In the genomic region with DNA sequence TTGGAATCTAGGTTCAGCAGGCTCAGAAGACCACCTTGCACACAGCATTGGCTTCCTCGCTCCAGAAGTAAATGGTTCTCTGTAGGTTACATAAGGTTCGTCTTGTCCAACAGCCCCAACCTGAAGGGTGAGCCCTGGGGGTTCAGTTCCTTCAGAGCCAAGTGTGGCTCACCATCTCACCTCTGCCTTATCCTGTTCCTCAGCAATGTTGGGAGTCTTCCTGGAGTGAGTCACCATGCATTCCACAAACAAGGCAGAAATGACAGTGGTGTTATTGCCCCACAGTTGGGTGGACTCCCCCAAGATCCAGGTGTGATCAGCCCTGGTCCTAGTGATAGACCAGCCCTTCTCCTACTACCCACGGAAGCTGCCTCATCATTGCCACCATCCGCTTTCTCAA, we compare ENCODE assay signal across 18 cellular contexts.
"Had no signal": no experiment of that assay in that cellular context is flagged by ENCODE, and none has a peak within 500 bp of the region (broad histone marks: within the 10 kb centered on the region; RNA-seq: fewer than 3 reads in every experiment).

No MANE protein-coding gene starts in this region.

- H3K79me2 ChIP-seq: parathyroid adenoma had no signal

- FAIRE-seq: endometrium, frontal cortex, urothelium cell line had no signal

- ATAC-seq: activated CD8-positive, alpha-beta T cell treated with anti-CD3 and anti-CD28 coated beads for 36 hours; activated T-cell treated with anti-CD3 and anti-CD28 coated beads, Interleukin-2, amount 50 U/mL, for 4 hours; left cardiac atrium; naive thymus-derived CD8-positive, alpha-beta T cell; stimulated activated memory B cell treated with anti-CD40 and anti-IgM and Interleukin-4, amounts not matched to agents 10 μg/mL and 1 μg/mL and 100 μg/mL, for 72 hours had no signal

- H2AFZ ChIP-seq: parathyroid adenoma had no signal

- H3K27me3 ChIP-seq: cardiac muscle cell, neutrophil, thyroid gland had no signal

- DNase-seq: activated CD4-positive, alpha-beta T cell treated with anti-CD3 and anti-CD28 coated beads for 48 hours; activated CD8-positive, alpha-beta T cell treated with anti-CD3 and anti-CD28 coated beads for 36 hours; activated effector memory CD4-positive, alpha-beta T cell treated with Interleukin-2 at 50 U/mL for 16 hours; activated naive CD4-positive, alpha-beta T cell treated with anti-CD3 and anti-CD28 coated beads, Interleukin-2, amount 50 U/mL, for 16 hours; activated T-cell treated with anti-CD3 and anti-CD28 coated beads, Interleukin-2, amount 50 U/mL, for 4 hours; head of caudate nucleus; left cardiac atrium; naive thymus-derived CD8-positive, alpha-beta T cell; stimulated activated CD4-positive, alpha-beta T cell treated with anti-CD3 and anti-CD28 coated beads, Interleukin-2, amount 100 ng/mL, for 48 hours; thyroid gland had no signal

- H3K4me3 ChIP-seq: cardiac muscle cell, lung, thyroid gland had no signal

- H3K9me3 ChIP-seq: neutrophil, thyroid gland had no signal

- H3K27ac ChIP-seq: cardiac muscle cell, neutrophil, parathyroid adenoma, thyroid gland had no signal

- H3K36me3 ChIP-seq: cardiac muscle cell, neutrophil, thyroid gland had no signal
